Comparison of ENCODE assay signal across 8 cellular contexts in the genomic region with DNA sequence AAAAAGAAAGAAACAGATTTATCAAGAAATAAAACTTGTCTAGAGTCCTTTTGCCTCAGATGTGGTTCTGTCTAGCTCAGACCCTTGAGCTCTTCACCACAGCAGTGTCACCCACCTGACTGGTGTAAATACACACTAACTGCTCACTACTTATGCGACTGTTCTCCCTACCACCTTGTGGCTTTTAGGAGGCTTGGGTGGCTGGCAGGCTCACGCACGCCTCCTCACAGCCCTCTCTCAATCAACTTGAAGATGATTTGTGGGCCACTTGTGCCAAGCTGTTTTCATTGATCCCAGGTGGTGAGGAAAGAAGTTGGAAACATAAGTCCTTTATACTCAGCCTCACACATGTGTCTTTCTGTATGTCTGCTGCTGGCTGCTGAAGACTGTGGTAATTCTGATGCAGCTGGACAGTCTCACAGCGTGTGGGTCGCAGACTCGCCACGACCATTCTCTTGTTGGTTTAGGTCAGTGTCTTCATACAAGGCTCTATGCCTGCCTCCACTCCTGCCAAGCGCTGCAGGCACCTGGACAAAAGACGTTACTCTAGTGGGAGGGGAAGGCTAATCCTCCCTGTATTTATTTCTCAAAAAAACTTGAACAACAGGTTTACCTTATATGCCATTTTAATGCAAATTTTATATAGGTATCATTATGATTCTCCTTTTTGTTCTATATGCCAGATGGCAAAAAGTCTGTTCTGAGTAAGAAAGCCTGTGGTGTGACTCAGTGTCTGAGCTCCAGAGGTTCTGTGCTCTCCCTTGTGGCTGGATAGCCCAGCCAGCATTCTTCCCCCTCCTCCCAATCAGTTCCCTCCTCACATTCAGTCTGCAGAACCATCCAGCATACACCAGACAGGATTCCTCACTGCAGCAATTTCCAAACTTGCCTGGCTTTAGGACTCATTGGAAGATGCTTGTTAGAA.
DNase-seq lines count a peak whose midpoint lies in the region; ATAC-seq and TF ChIP-seq lines count a peak whose summit lies in the region.

No MANE protein-coding gene starts in this region.

- no peaks in the 10 kb centered on the region for H3K36me3 ChIP-seq in Loucy (ENCODE audit: insufficient read depth, low read length)
- no peaks in the 10 kb centered on the region for H3K36me3 ChIP-seq in transverse colon

- TF ChIP-seq POLR2A in transverse colon (IDR thresholded peaks at IDR 0.05) (no peak), lower leg skin (IDR thresholded peaks at IDR 0.05) (no peak)

- H3K4me3 ChIP-seq in Loucy (ENCODE audit: low read length, poor library complexity, severe bottlenecking): no peak overlapping the region
- H3K4me3 ChIP-seq in transverse colon: no peak overlapping the region
- H3K4me3 ChIP-seq in lower leg skin (ENCODE audit: low read depth, poor library complexity, severe bottlenecking): no peak overlapping the region

- intact Hi-C loops in transverse colon (cut with DNase I; ENCODE audit: low total_unique reads): no loop called here
- intact Hi-C loops in lower leg skin (cut with DNase I; ENCODE audit: low total_unique reads): no loop called here

- in situ Hi-C loops in Caki2 (cut with HindIII; ENCODE audit: low pct_unique_long_range_greater_than_20kb, low sequenced_read_pairs): no loop called here
- in situ Hi-C loops in transverse colon (cut with MboI; ENCODE audit: low pct_ligation_motif_present in 1 of 4, low pct_unique_long_range_greater_than_20kb in 1 of 4, low sequenced_read_pairs in 3 of 4): no loop called here

- H4K20me1 ChIP-seq in Loucy (ENCODE audit: insufficient read depth, low read length, poor library complexity, severe bottlenecking): no peaks in the 10 kb centered on the region

- H3K4me2 ChIP-seq in Loucy (ENCODE audit: low read depth, low read length, poor library complexity, severe bottlenecking): peak overlapping the region; percentile 79

- H3K4me1 Mint-ChIP-seq in activated naive CD8-positive, alpha-beta T cell treated with anti-CD3 and anti-CD28 coated beads for 36 hours: peaks cover 58% of the 10 kb centered on the region

- H3K9me2 ChIP-seq in Loucy (replicated peaks; ENCODE audit: low read depth, low read length): no peaks in the 10 kb centered on the region

- H3K27ac ChIP-seq in transverse colon: peak overlapping the region; percentile 59 to 75 (median 68)

- H3K36me3 Mint-ChIP-seq in activated naive CD8-positive, alpha-beta T cell treated with anti-CD3 and anti-CD28 coated beads for 36 hours: peaks cover 14% of the 10 kb centered on the region

- no peak overlapping the region for H3K4me3 Mint-ChIP-seq in activated naive CD8-positive, alpha-beta T cell treated with anti-CD3 and anti-CD28 coated beads for 36 hours

- ATAC-seq in HG02970 (IDR thresholded peaks at IDR 0.05; ENCODE audit: low FRiP score, unreplicated experiment): no peak

- H3K9me3 Mint-ChIP-seq in activated naive CD8-positive, alpha-beta T cell treated with anti-CD3 and anti-CD28 coated beads for 36 hours: no peaks in the 10 kb centered on the region

- H3K9me3 ChIP-seq in Loucy (ENCODE audit: insufficient read depth, low read depth, low read length) (no peaks in the 10 kb centered on the region), transverse colon (no peaks in the 10 kb centered on the region)

- H3K79me2 ChIP-seq in Loucy (ENCODE audit: insufficient read depth, low read length): peaks cover 85% of the 10 kb centered on the region

- H3K27me3 ChIP-seq in Loucy (ENCODE audit: insufficient read depth, low read length, poor library complexity, severe bottlenecking): no peaks in the 10 kb centered on the region
- no peaks in the 10 kb centered on the region for H3K27me3 ChIP-seq in transverse colon

- TF ChIP-seq CTCF in Loucy (conservative IDR thresholded peaks at IDR 0.05; ENCODE audit: low read length) (no peak), transverse colon (IDR thresholded peaks at IDR 0.05) (no peak), lower leg skin (IDR thresholded peaks at IDR 0.05) (no peak)

- peak overlapping the region; percentile 69 for H3K9ac ChIP-seq in Loucy (ENCODE audit: low read depth, low read length, poor library complexity, severe bottlenecking)

- peaks cover 12% of the 10 kb centered on the region; the same call in 1 of the 2 replicates for H3F3A ChIP-seq in Loucy (ENCODE audit: low read depth)

- WGBS in transverse colon (ENCODE audit: low coverage in 1 of 2), 2 donors: 34% methylated on average over 9 of the region's 9 CpGs; no CpG with 5 or more reads in 1 of the 2 donors
- WGBS in lower leg skin, 2 donors: 44 to 50% methylated on average over 9 of the region's 9 CpGs

- DNase-seq in Caki2 (ENCODE audit: low read depth): peak; percentile 56
- peak; percentile 18 for DNase-seq in activated naive CD8-positive, alpha-beta T cell treated with anti-CD3 and anti-CD28 coated beads for 36 hours
- peak; percentile 98 for DNase-seq in islet precursor cell
- no peak for DNase-seq in transverse colon
- no peak for DNase-seq in lower leg skin (ENCODE audit: low spot score in 2 of 2)
- no peak for DNase-seq in NCI-H1048 (lab: John Stamatoyannopoulos, UW)

- no peak overlapping the region for H2AFZ ChIP-seq in Loucy (ENCODE audit: low read length)

- peaks cover 86% of the 10 kb centered on the region for H3K4me1 ChIP-seq in Loucy (ENCODE audit: insufficient read depth, low read length, poor library complexity, severe bottlenecking)
- H3K4me1 ChIP-seq in transverse colon: peaks cover 27 to 78% (median 54%) of the 10 kb centered on the region in 4 donors

- H3K27ac Mint-ChIP-seq in activated naive CD8-positive, alpha-beta T cell treated with anti-CD3 and anti-CD28 coated beads for 36 hours: peak overlapping the region; percentile 69

- no peak for TF ChIP-seq EP300 in transverse colon (IDR thresholded peaks at IDR 0.05; ENCODE audit: low read depth)

- no peaks in the 10 kb centered on the region for H3K27me3 Mint-ChIP-seq in activated naive CD8-positive, alpha-beta T cell treated with anti-CD3 and anti-CD28 coated beads for 36 hours

Comparison
In these comparisons a context has a peak if more than half of its experiments do, and no peak if none do; other contexts are left out.
1. DNase-seq: peak in Caki2 (single experiment), activated naive CD8-positive, alpha-beta T cell treated with anti-CD3 and anti-CD28 coated beads for 36 hours (single experiment) and islet precursor cell (single experiment); none in transverse colon (single experiment), lower leg skin (0 of 2) and NCI-H1048 (single experiment).